In the genomic region with DNA sequence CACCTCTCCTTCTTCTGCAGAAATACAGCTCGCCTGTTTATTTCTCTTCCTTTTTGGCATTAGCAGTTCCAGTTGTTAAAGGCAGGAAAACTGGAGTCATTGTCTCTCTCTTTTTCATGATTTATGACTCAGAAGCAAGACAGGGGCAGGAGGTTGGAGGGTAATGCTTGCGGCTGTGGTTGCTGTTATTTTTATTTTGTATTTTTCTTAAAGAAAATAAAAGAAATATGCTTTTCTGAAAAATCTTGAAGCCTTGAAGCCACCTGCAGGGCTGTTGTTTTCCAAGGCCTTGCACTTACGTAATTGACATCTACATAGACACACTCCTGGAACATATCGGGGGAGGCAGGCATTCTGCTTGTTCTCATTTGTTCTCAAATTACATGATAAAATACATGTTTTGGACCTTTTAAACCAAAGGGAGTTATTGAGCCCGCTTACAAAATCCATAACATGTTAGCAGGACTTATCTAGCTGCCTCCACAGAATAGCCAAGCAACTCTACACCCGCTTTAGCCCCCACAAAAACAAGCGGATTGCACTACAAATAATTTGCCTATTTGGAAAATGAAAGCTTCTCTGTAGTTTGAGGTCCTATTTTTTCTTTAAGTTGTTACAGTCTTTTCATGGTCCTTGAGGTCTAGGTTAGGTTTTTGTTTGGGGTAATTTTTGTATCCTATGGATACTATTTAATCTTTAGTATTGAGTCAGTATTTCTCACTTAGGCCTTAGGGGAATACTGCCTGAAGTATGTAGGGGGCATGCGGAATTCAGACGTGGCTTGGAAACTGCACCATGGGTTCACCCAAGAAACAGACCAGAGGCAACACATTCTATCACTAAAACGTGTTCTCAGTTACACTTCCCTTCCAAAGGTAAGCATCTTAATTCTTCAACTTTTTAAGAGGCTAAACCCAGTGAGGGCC, we compare ENCODE assay signal across 8 cellular contexts.
A peak's percentile ranks its signal among the peaks of the same experiment; 100 is the strongest.
DNase-seq lines count a peak whose midpoint lies in the region; TF ChIP-seq lines count a peak whose summit lies in the region.

No MANE protein-coding gene starts in this region.

- peaks cover 4% of the 10 kb centered on the region; the same call in 1 of the 2 replicates for H3K4me1 ChIP-seq in HUES64 (ENCODE audit: insufficient read depth, low read length)

- H3K9ac ChIP-seq in HUES64 (ENCODE audit: low read depth, low read length) = no peak overlapping the region

- WGBS in HUES64 = 68% methylated on average over 8 of the region's 10 CpGs

- H3K27ac ChIP-seq in HUES64 (ENCODE audit: low read depth, low read length) = no peak overlapping the region
- peak overlapping the region in 58 of 59 donors; percentile 39 to 95 (median 82) for H3K27ac ChIP-seq in dorsolateral prefrontal cortex

- no peaks in the 10 kb centered on the region for H3K9me3 ChIP-seq in HUES64 (ENCODE audit: insufficient read depth, low read depth, low read length)

- H3K27me3 ChIP-seq in HUES64 (ENCODE audit: insufficient read depth, low read length) (peaks cover 34% of the 10 kb centered on the region), dorsolateral prefrontal cortex (peaks cover 0 to 68% (median 17%) of the 10 kb centered on the region in 45 donors)

- H3K4me3 ChIP-seq in HUES64 (ENCODE audit: low read length) = peak overlapping the region; percentile 56
- peak overlapping the region in 56 of 59 donors; percentile 13 to 65 (median 46) for H3K4me3 ChIP-seq in dorsolateral prefrontal cortex
- peak overlapping the region; percentile 47 for H3K4me3 ChIP-seq in skeletal muscle cell (ENCODE audit: low read depth, low read length)

- no peak for TF ChIP-seq CTCF in dorsolateral prefrontal cortex (IDR thresholded peaks at IDR 0.05 in 54 of 56, conservative IDR thresholded peaks at IDR 0.05 in 2 of 56; ENCODE audit: low read depth in 1 of 56, partially characterized antibody in 56 of 56)

- intact Hi-C loops in dorsolateral prefrontal cortex (cut with DNase I) = no loop called here

- DNase-seq in dorsolateral prefrontal cortex = no peak
- peak; percentile 22 for DNase-seq in kidney glomerular epithelial cell (lab: John Stamatoyannopoulos, UW)
- DNase-seq in skeletal muscle cell (ENCODE audit: low read depth) = peak; percentile 26
- DNase-seq in amniotic stem cell (lab: John Stamatoyannopoulos, UW) = no peak
- DNase-seq in NK-92 (lab: John Stamatoyannopoulos, UW; ENCODE audit: unreplicated experiment) = no peak
- no peak for DNase-seq in NCI-H1436 treated with DMSO at 0.1 percent for 48 hours (lab: John Stamatoyannopoulos, UW)
- no peak for DNase-seq in nucleus accumbens (lab: John Stamatoyannopoulos, UW)

- no peaks in the 10 kb centered on the region for H3K36me3 ChIP-seq in HUES64 (ENCODE audit: insufficient read depth, low read length)

Comparison
In these comparisons a context has a peak if more than half of its experiments do, and no peak if none do; other contexts are left out.
1. DNase-seq: peak in kidney glomerular epithelial cell (single experiment) and skeletal muscle cell (single experiment); none in dorsolateral prefrontal cortex (0 of 10), amniotic stem cell (single experiment), NK-92 (single experiment), NCI-H1436 treated with DMSO at 0.1 percent for 48 hours (single experiment) and nucleus accumbens (0 of 56).
2. Peak in every context shown above with its lines, with median percentiles within 50 percentile points of each other: H3K4me3 ChIP-seq.